In the genomic region with DNA sequence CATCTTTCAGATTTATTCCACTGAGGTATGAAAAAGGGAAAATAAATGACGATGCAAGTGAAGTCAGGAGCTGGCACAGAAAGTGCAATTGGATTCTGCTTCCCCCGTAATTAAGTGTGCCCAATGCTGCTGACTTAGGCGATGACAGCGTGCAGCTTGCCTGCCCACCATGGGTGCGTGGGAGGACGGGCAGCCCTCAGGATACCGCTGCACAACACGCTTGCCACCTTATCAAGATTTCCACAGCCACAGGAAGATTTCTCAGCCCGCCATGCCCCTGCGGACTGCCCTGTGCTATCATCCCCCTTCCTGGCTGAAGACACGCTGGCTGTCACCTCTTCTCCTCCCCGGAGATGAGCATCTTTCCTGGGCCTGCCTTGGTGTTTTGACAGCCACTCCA, we compare ENCODE assay signal across 13 cellular contexts.
DNase-seq lines count a peak whose midpoint lies in the region; ATAC-seq, FAIRE-seq and TF ChIP-seq lines count a peak whose summit lies in the region.
"Had no signal": no experiment of that assay in that cellular context is flagged by ENCODE, and none has a peak within 500 bp of the region (broad histone marks: within the 10 kb centered on the region; RNA-seq: fewer than 3 reads in every experiment).

No MANE protein-coding gene starts in this region.

- FAIRE-seq in K562 (lab: Jason Lieb, UNC), result no peak

- H3K4me3 ChIP-seq in K562, result no peak overlapping the region
- H3K4me3 ChIP-seq: hepatocyte, thoracic aorta had no signal

- H3K79me2 ChIP-seq in K562 (ENCODE audit: control insufficient read depth, insufficient read depth, low read length), result no peaks in the 10 kb centered on the region
- H3K79me2 ChIP-seq: hepatocyte had no signal

- POLR2A ChIA-PET in K562 (lab: Yijun Ruan, JAX), result interaction anchor here (0.6 to 1.2 kb wide), 3 partner anchors 19 to 64 kb away, joined by 3 to 5 read pairs (median 4); no protein-coding TSS in a partner anchor

- H3K9me3 Mint-ChIP-seq in stimulated activated naive CD8-positive, alpha-beta T cell treated with anti-CD3 and anti-CD28 coated beads, Interleukin-15, Interleukin-2, amounts not matched to agents 100 ng/mL and 50 ng/mL, for 24 hours, result no peaks in the 10 kb centered on the region

- H3K27ac ChIP-seq in K562 (ENCODE audit: extremely low read depth, low read depth, low read length), result no peak overlapping the region
- H3K27ac ChIP-seq: hepatocyte, thoracic aorta had no signal

- no peaks in the 10 kb centered on the region for H3K9me1 ChIP-seq in K562 (ENCODE audit: control insufficient read depth, insufficient read depth, low read length)

- H3K36me3 ChIP-seq in K562 (ENCODE audit: control insufficient read depth, insufficient read depth, low read length), result no peaks in the 10 kb centered on the region
- H3K36me3 ChIP-seq: thoracic aorta had no signal

- H3K4me3 Mint-ChIP-seq in stimulated activated naive CD8-positive, alpha-beta T cell treated with anti-CD3 and anti-CD28 coated beads, Interleukin-15, Interleukin-2, amounts not matched to agents 100 ng/mL and 50 ng/mL, for 24 hours, result peak overlapping the region; percentile 27

- H3K36me3 Mint-ChIP-seq in stimulated activated naive CD8-positive, alpha-beta T cell treated with anti-CD3 and anti-CD28 coated beads, Interleukin-15, Interleukin-2, amounts not matched to agents 100 ng/mL and 50 ng/mL, for 24 hours (ENCODE audit: low read depth), result no peaks in the 10 kb centered on the region

- no peak for TF ChIP-seq POLR2A in K562 (conservative IDR thresholded peaks at IDR 0.05)

- peak overlapping the region; percentile 97 for H3K27ac Mint-ChIP-seq in stimulated activated naive CD8-positive, alpha-beta T cell treated with anti-CD3 and anti-CD28 coated beads, Interleukin-15, Interleukin-2, amounts not matched to agents 100 ng/mL and 50 ng/mL, for 24 hours

- ATAC-seq in K562, result no peak
- no peak for ATAC-seq in GM21576 (IDR thresholded peaks at IDR 0.05; ENCODE audit: unreplicated experiment)

- peaks cover 92% of the 10 kb centered on the region for H3K4me1 Mint-ChIP-seq in stimulated activated naive CD8-positive, alpha-beta T cell treated with anti-CD3 and anti-CD28 coated beads, Interleukin-15, Interleukin-2, amounts not matched to agents 100 ng/mL and 50 ng/mL, for 24 hours (ENCODE audit: low read depth)

- peaks cover 28 to 42% of the 10 kb centered on the region in 2 experiments; a peak in 3 of 5 replicates for H3K4me1 ChIP-seq in K562 (replicated peaks in 1 of 2; ENCODE audit: control insufficient read depth in 2 of 2, insufficient read depth in 2 of 2, low read length in 2 of 2)

- H3K4me2 ChIP-seq in K562 (ENCODE audit: insufficient read depth, low read length), result no peak overlapping the region
- H3K4me2 ChIP-seq: hepatocyte had no signal

- no peak overlapping the region for H2AFZ ChIP-seq in K562 (ENCODE audit: low read depth, low read length)
- H2AFZ ChIP-seq: hepatocyte had no signal

- in situ Hi-C loops in K562 (cut with MboI), result loop anchor here (5.0 kb wide), 1 partner anchor 77 kb away; no protein-coding TSS in a partner anchor

- intact Hi-C loops in K562 (cut with micrococcal nuclease), result loop anchor here (5.0 to 10.0 kb wide), 2 partner anchors 185 to 458 kb away; no protein-coding TSS in a partner anchor

- no peaks in the 10 kb centered on the region for H3K27me3 ChIP-seq in K562 (ENCODE audit: control insufficient read depth in 2 of 2, insufficient read depth in 2 of 2, low read length in 2 of 2)
- H3K27me3 ChIP-seq: hepatocyte had no signal

- no TSS peak for BruUV-seq in K562 (replicated peaks; lab: Mats Ljungman, UMichigan)

- peak overlapping the region in 1 of 2 experiments; percentile 53; a peak in 1 of 4 replicates for H3K9ac ChIP-seq in K562 (ENCODE audit: insufficient read depth in 1 of 2, low read depth in 2 of 2, low read length in 2 of 2)

- no peak for TF ChIP-seq EP300 in K562 (IDR thresholded peaks at IDR 0.05; ENCODE audit: low read length)

- TF ChIP-seq CTCF in K562 (IDR thresholded peaks at IDR 0.05 in 2 of 3, conservative IDR thresholded peaks at IDR 0.05 in 1 of 3; ENCODE audit: insufficient read depth in 2 of 3, low read depth in 1 of 3, low read length in 3 of 3), result no peak

- TF ChIP-seq RAD21 in K562 (CRISPR knock-in tag; conservative IDR thresholded peaks at IDR 0.05 in 1 of 2, IDR thresholded peaks at IDR 0.05 in 1 of 2), result no peak

- peak; percentile 39 for DNase-seq in stimulated activated CD4-positive, alpha-beta T cell treated with anti-CD3 and anti-CD28 coated beads, Interleukin-4, amount 100 ng/mL, for 24 hours
- no peak for DNase-seq in stimulated activated CD4-positive, alpha-beta T cell treated with anti-CD3 and anti-CD28 coated beads, Interleukin-2, amount 100 ng/mL, for 48 hours
- DNase-seq in activated CD4-positive, alpha-beta T cell treated with anti-CD3 and anti-CD28 coated beads for 48 hours, result peak; percentile 60
- no peak for DNase-seq in K562 (ENCODE audit: extremely low read depth in 1 of 4, low spot score in 3 of 4)
- no peak for DNase-seq in DMS114 treated with DMSO at 0.1 percent for 48 hours (lab: John Stamatoyannopoulos, UW; ENCODE audit: unreplicated experiment)
- DNase-seq in NCI-H446 (lab: John Stamatoyannopoulos, UW), result no peak
- DNase-seq: AML-193, NCI-H1105, NCI-H2171 treated with DMSO at 0.1 percent for 48 hours had no signal

- CTCF ChIA-PET in K562 (lab: Yijun Ruan, JAX; ENCODE audit: low intra/inter-chr PET ratio), result no interaction called here

- no peaks in the 10 kb centered on the region for H3K9me3 ChIP-seq in K562 (replicated peaks; ENCODE audit: control insufficient read depth, insufficient read depth, low read depth, low read length)
- H3K9me3 ChIP-seq: thoracic aorta had no signal

- H3K27me3 Mint-ChIP-seq in stimulated activated naive CD8-positive, alpha-beta T cell treated with anti-CD3 and anti-CD28 coated beads, Interleukin-15, Interleukin-2, amounts not matched to agents 100 ng/mL and 50 ng/mL, for 24 hours, result no peaks in the 10 kb centered on the region

- WGBS in K562 (ENCODE audit: insufficient coverage, low coverage, missing lambda C conversion rate), result 15% methylated on average over 12 of the region's 12 CpGs

- H4K20me1 ChIP-seq in K562 (replicated peaks; ENCODE audit: control insufficient read depth, insufficient read depth, low read length), result no peaks in the 10 kb centered on the region; the same call in 1 of the 2 replicates

TF ChIP-seq in K562, 482 proteins besides CTCF, POLR2A, EP300 and RAD21 (continues in another document):
- no peak for TF ChIP-seq CBX3 (IDR thresholded peaks at IDR 0.05; ENCODE audit: borderline replicate concordance in 1 of 2, low read length in 2 of 2)
- TF ChIP-seq ARID2 (IDR thresholded peaks at IDR 0.05), result no peak
- TF ChIP-seq, protein P1, sequence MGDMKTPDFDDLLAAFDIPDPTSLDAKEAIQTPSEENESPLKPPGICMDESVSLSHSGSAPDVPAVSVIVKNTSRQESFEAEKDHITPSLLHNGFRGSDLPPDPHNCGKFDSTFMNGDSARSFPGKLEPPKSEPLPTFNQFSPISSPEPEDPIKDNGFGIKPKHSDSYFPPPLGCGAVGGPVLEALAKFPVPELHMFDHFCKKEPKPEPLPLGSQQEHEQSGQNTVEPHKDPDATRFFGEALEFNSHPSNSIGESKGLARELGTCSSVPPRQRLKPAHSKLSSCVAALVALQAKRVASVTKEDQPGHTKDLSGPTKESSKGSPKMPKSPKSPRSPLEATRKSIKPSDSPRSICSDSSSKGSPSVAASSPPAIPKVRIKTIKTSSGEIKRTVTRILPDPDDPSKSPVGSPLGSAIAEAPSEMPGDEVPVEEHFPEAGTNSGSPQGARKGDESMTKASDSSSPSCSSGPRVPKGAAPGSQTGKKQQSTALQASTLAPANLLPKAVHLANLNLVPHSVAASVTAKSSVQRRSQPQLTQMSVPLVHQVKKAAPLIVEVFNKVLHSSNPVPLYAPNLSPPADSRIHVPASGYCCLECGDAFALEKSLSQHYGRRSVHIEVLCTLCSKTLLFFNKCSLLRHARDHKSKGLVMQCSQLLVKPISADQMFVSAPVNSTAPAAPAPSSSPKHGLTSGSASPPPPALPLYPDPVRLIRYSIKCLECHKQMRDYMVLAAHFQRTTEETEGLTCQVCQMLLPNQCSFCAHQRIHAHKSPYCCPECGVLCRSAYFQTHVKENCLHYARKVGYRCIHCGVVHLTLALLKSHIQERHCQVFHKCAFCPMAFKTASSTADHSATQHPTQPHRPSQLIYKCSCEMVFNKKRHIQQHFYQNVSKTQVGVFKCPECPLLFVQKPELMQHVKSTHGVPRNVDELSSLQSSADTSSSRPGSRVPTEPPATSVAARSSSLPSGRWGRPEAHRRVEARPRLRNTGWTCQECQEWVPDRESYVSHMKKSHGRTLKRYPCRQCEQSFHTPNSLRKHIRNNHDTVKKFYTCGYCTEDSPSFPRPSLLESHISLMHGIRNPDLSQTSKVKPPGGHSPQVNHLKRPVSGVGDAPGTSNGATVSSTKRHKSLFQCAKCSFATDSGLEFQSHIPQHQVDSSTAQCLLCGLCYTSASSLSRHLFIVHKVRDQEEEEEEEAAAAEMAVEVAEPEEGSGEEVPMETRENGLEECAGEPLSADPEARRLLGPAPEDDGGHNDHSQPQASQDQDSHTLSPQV (IDR thresholded peaks at IDR 0.05), result no peak
- 0 out of 2 replicates have a peak, but pooled peaks have one; percentile 11 for TF ChIP-seq CXXC5 (CRISPR knock-in tag; IDR thresholded peaks at IDR 0.05)
- TF ChIP-seq CBFA2T2 (conservative IDR thresholded peaks at IDR 0.05), result no peak
- no peak for TF ChIP-seq ZNF140 (CRISPR knock-in tag; IDR thresholded peaks at IDR 0.05)
- TF ChIP-seq MYNN (IDR thresholded peaks at IDR 0.05), result 0 out of 2 replicates have a peak, but pooled peaks have one; percentile 40
- no peak for TF ChIP-seq MYNN (CRISPR knock-in tag; IDR thresholded peaks at IDR 0.05)
- TF ChIP-seq EGR1 (conservative IDR thresholded peaks at IDR 0.05), result peak; percentile 61
- TF ChIP-seq, protein P2, sequence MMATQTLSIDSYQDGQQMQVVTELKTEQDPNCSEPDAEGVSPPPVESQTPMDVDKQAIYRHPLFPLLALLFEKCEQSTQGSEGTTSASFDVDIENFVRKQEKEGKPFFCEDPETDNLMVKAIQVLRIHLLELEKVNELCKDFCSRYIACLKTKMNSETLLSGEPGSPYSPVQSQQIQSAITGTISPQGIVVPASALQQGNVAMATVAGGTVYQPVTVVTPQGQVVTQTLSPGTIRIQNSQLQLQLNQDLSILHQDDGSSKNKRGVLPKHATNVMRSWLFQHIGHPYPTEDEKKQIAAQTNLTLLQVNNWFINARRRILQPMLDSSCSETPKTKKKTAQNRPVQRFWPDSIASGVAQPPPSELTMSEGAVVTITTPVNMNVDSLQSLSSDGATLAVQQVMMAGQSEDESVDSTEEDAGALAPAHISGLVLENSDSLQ (IDR thresholded peaks at IDR 0.05), result 0 out of 2 replicates have a peak, but pooled peaks have one; percentile 6
- TF ChIP-seq, protein P3, sequence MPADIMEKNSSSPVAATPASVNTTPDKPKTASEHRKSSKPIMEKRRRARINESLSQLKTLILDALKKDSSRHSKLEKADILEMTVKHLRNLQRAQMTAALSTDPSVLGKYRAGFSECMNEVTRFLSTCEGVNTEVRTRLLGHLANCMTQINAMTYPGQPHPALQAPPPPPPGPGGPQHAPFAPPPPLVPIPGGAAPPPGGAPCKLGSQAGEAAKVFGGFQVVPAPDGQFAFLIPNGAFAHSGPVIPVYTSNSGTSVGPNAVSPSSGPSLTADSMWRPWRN (IDR thresholded peaks at IDR 0.05; ENCODE audit: low read depth), result no peak

Comparison
In these comparisons a context has a peak if more than half of its experiments do, and no peak if none do; other contexts are left out.
1. DNase-seq: peak in stimulated activated CD4-positive, alpha-beta T cell treated with anti-CD3 and anti-CD28 coated beads, Interleukin-4, amount 100 ng/mL, for 24 hours (single experiment) and activated CD4-positive, alpha-beta T cell treated with anti-CD3 and anti-CD28 coated beads for 48 hours (single experiment); none in stimulated activated CD4-positive, alpha-beta T cell treated with anti-CD3 and anti-CD28 coated beads, Interleukin-2, amount 100 ng/mL, for 48 hours (0 of 2), K562 (0 of 4), DMS114 treated with DMSO at 0.1 percent for 48 hours (single experiment) and NCI-H446 (0 of 2).